ENCODE assay signal across 9 cellular contexts in genomic region chr3:126926684-126927404, GRCh38. TPM values are rescaled to one million over a fixed set of nuclear protein-coding genes. Genes with fewer than 3 reads are reported as not detected.
A peak's percentile ranks its signal among the peaks of the same experiment; 100 is the strongest.
DNase-seq lines count a peak whose midpoint lies in the region; ATAC-seq, FAIRE-seq and TF ChIP-seq lines count a peak whose summit lies in the region.
"Had no signal": no experiment of that assay in that cellular context is flagged by ENCODE, and none has a peak within 500 bp of the region (broad histone marks: within the 10 kb centered on the region; RNA-seq: fewer than 3 reads in every experiment).

No MANE protein-coding gene starts in this region.

- no peaks in the 10 kb centered on the region for H3K36me3 Mint-ChIP-seq in T-helper 2 cell treated with Interferon-gamma antibody and Interleukin-4, amounts not matched to agents 5 μg/mL and 100 μg/mL, for 36 hours (ENCODE audit: low read depth)
- H3K36me3 Mint-ChIP-seq in immature natural killer cell, result peaks cover 0 to 26% (median 8%) of the 10 kb centered on the region in 3 donors
- peaks cover 8% of the 10 kb centered on the region for H3K36me3 Mint-ChIP-seq in activated T-cell treated with anti-CD3 and anti-CD28 coated beads, Interleukin-2, amount 50 U/mL, for 4 hours (ENCODE audit: insufficient read depth)

- no peaks in the 10 kb centered on the region for H3K9me3 ChIP-seq in tibial artery

- H3K4me3 ChIP-seq in bronchial epithelial cell (ENCODE audit: low read depth, low read length) (no peak overlapping the region), tibial artery (no peak overlapping the region)

- H3K4me1 ChIP-seq in tibial artery, result peaks cover 0 to 19% (median 10%) of the 10 kb centered on the region in 4 donors

- no peak for ATAC-seq in activated T-cell treated with anti-CD3 and anti-CD28 coated beads, Interleukin-2, amount 50 U/mL, for 4 hours

- peaks cover 1% of the 10 kb centered on the region for H3K36me3 ChIP-seq in bronchial epithelial cell (ENCODE audit: control insufficient read depth, insufficient read depth, low read length)
- no peaks in the 10 kb centered on the region for H3K36me3 ChIP-seq in tibial artery

- DNase-seq in HS-5 (ENCODE audit: low read depth), result peak; percentile 43
- DNase-seq in bronchial epithelial cell (ENCODE audit: low read depth), result peak; percentile 78
- peak; percentile 78 for DNase-seq in islet precursor cell
- peak; percentile 82 to 86 for DNase-seq in tibial artery
- DNase-seq in T-helper 2 cell treated with Interferon-gamma antibody and Interleukin-4, amounts not matched to agents 5 μg/mL and 100 μg/mL, for 36 hours (ENCODE audit: low spot score), result no peak
- no peak for DNase-seq in immature natural killer cell
- no peak for DNase-seq in activated T-cell treated with anti-CD3 and anti-CD28 coated beads, Interleukin-2, amount 50 U/mL, for 4 hours
- no peak for DNase-seq in activated CD8-positive, alpha-beta memory T cell treated with anti-CD3 and anti-CD28 coated beads, Interleukin-2, amount 50 U/mL, for 4 hours

- no peak overlapping the region for H3K4me3 Mint-ChIP-seq in T-helper 2 cell treated with Interferon-gamma antibody and Interleukin-4, amounts not matched to agents 5 μg/mL and 100 μg/mL, for 36 hours
- H3K4me3 Mint-ChIP-seq in immature natural killer cell, result no peak overlapping the region
- H3K4me3 Mint-ChIP-seq in activated T-cell treated with anti-CD3 and anti-CD28 coated beads, Interleukin-2, amount 50 U/mL, for 4 hours, result no peak overlapping the region

- peak; percentile 32 for TF ChIP-seq CTCF in bronchial epithelial cell (IDR thresholded peaks at IDR 0.05; ENCODE audit: insufficient read depth, low read length, severe bottlenecking)
- TF ChIP-seq CTCF in tibial artery (IDR thresholded peaks at IDR 0.05), result peak; percentile 27 to 41

- no peak overlapping the region for H3K27ac Mint-ChIP-seq in T-helper 2 cell treated with Interferon-gamma antibody and Interleukin-4, amounts not matched to agents 5 μg/mL and 100 μg/mL, for 36 hours
- no peak overlapping the region for H3K27ac Mint-ChIP-seq in immature natural killer cell

- peak; percentile 94 for FAIRE-seq in bronchial epithelial cell (lab: Jason Lieb, UNC)
- FAIRE-seq: colon had no signal

- intact Hi-C loops in tibial artery (cut with DNase I; ENCODE audit: low total_unique reads), result no loop called here

- no peaks in the 10 kb centered on the region for H3K27me3 Mint-ChIP-seq in T-helper 2 cell treated with Interferon-gamma antibody and Interleukin-4, amounts not matched to agents 5 μg/mL and 100 μg/mL, for 36 hours (ENCODE audit: low read depth)
- H3K27me3 Mint-ChIP-seq in immature natural killer cell (ENCODE audit: low read depth in 3 of 3), result peaks cover 8 to 11% (median 10%) of the 10 kb centered on the region in 3 donors
- no peaks in the 10 kb centered on the region for H3K27me3 Mint-ChIP-seq in activated T-cell treated with anti-CD3 and anti-CD28 coated beads, Interleukin-2, amount 50 U/mL, for 4 hours (ENCODE audit: low read depth)

- H3K27me3 ChIP-seq in bronchial epithelial cell (ENCODE audit: control insufficient read depth, insufficient read depth, low read length), result no peaks in the 10 kb centered on the region
- no peaks in the 10 kb centered on the region for H3K27me3 ChIP-seq in tibial artery

- peak overlapping the region; percentile 52 for H3K27ac ChIP-seq in tibial artery

- peaks cover 11% of the 10 kb centered on the region for H3K4me1 Mint-ChIP-seq in T-helper 2 cell treated with Interferon-gamma antibody and Interleukin-4, amounts not matched to agents 5 μg/mL and 100 μg/mL, for 36 hours (ENCODE audit: low read depth)
- H3K4me1 Mint-ChIP-seq in immature natural killer cell, result peaks cover 9 to 13% of the 10 kb centered on the region in 2 donors
- H3K4me1 Mint-ChIP-seq in activated T-cell treated with anti-CD3 and anti-CD28 coated beads, Interleukin-2, amount 50 U/mL, for 4 hours (ENCODE audit: low read depth), result no peaks in the 10 kb centered on the region

- H3K9me3 Mint-ChIP-seq in T-helper 2 cell treated with Interferon-gamma antibody and Interleukin-4, amounts not matched to agents 5 μg/mL and 100 μg/mL, for 36 hours, result no peaks in the 10 kb centered on the region
- H3K9me3 Mint-ChIP-seq in immature natural killer cell, result no peaks in the 10 kb centered on the region
- no peaks in the 10 kb centered on the region for H3K9me3 Mint-ChIP-seq in activated T-cell treated with anti-CD3 and anti-CD28 coated beads, Interleukin-2, amount 50 U/mL, for 4 hours

RNA-seq across cellular contexts. Expression of gene PLXNA1, which starts 56.1 kb away (rescaled TPM):
- total RNA-seq in bronchial epithelial cell, result 42.1 and 53.4 TPM in 2 replicates
- under 1 TPM; 0.05 to 0.17 (median 0.06) TPM for polyA plus RNA-seq in immature natural killer cell
- total RNA-seq in activated T-cell treated with anti-CD3 and anti-CD28 coated beads, Interleukin-2, amount 50 U/mL, for 4 hours, result 10 to 100 TPM; 25.6 to 33.1 (median 28.9) TPM

Comparison
In these comparisons a context has a peak if more than half of its experiments do, and no peak if none do; other contexts are left out.
1. DNase-seq: peak in HS-5 (single experiment), bronchial epithelial cell (single experiment), islet precursor cell (single experiment) and tibial artery (2 of 2); none in T-helper 2 cell treated with Interferon-gamma antibody and Interleukin-4, amounts not matched to agents 5 μg/mL and 100 μg/mL, for 36 hours (single experiment), immature natural killer cell (0 of 3), activated T-cell treated with anti-CD3 and anti-CD28 coated beads, Interleukin-2, amount 50 U/mL, for 4 hours (single experiment) and activated CD8-positive, alpha-beta memory T cell treated with anti-CD3 and anti-CD28 coated beads, Interleukin-2, amount 50 U/mL, for 4 hours (single experiment).